ENCODE assay signal across 2 cellular contexts in genomic region chr15:68272797-68273271, GRCh38.
A peak's percentile ranks its signal among the peaks of the same experiment; 100 is the strongest.
TF ChIP-seq lines count a peak whose summit lies in the region.

No MANE protein-coding gene starts in this region.

TF ChIP-seq in HCT116, 20 proteins besides CTCF, POLR2A, EP300 and RAD21:
- TF ChIP-seq, protein P1, sequence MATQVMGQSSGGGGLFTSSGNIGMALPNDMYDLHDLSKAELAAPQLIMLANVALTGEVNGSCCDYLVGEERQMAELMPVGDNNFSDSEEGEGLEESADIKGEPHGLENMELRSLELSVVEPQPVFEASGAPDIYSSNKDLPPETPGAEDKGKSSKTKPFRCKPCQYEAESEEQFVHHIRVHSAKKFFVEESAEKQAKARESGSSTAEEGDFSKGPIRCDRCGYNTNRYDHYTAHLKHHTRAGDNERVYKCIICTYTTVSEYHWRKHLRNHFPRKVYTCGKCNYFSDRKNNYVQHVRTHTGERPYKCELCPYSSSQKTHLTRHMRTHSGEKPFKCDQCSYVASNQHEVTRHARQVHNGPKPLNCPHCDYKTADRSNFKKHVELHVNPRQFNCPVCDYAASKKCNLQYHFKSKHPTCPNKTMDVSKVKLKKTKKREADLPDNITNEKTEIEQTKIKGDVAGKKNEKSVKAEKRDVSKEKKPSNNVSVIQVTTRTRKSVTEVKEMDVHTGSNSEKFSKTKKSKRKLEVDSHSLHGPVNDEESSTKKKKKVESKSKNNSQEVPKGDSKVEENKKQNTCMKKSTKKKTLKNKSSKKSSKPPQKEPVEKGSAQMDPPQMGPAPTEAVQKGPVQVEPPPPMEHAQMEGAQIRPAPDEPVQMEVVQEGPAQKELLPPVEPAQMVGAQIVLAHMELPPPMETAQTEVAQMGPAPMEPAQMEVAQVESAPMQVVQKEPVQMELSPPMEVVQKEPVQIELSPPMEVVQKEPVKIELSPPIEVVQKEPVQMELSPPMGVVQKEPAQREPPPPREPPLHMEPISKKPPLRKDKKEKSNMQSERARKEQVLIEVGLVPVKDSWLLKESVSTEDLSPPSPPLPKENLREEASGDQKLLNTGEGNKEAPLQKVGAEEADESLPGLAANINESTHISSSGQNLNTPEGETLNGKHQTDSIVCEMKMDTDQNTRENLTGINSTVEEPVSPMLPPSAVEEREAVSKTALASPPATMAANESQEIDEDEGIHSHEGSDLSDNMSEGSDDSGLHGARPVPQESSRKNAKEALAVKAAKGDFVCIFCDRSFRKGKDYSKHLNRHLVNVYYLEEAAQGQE (IDR thresholded peaks at IDR 0.05; ENCODE audit: low read depth), result no peak
- peak; percentile 67; the same call in 1 of the 2 replicates for TF ChIP-seq SP1 (IDR thresholded peaks at IDR 0.05; ENCODE audit: low read depth)
- no peak for TF ChIP-seq ZNF274 (IDR thresholded peaks at IDR 0.05; ENCODE audit: low read depth, low read length)
- TF ChIP-seq FOSL1 (IDR thresholded peaks at IDR 0.05; ENCODE audit: low read depth), result peak; percentile 61
- peak; percentile 58; the same call in 1 of the 2 replicates for TF ChIP-seq EGR1 (IDR thresholded peaks at IDR 0.05; ENCODE audit: low read depth)
- TF ChIP-seq, protein P2, sequence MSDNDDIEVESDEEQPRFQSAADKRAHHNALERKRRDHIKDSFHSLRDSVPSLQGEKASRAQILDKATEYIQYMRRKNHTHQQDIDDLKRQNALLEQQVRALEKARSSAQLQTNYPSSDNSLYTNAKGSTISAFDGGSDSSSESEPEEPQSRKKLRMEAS (IDR thresholded peaks at IDR 0.05), result 0 out of 2 replicates have a peak, but pooled peaks have one; percentile 37

TF ChIP-seq in K562, 482 proteins besides CTCF, POLR2A, EP300 and RAD21:
- TF ChIP-seq U2AF1 (optimal IDR thresholded peaks at IDR 0.05; ENCODE audit: low read depth, low read length), result no peak
- TF ChIP-seq, protein P3, sequence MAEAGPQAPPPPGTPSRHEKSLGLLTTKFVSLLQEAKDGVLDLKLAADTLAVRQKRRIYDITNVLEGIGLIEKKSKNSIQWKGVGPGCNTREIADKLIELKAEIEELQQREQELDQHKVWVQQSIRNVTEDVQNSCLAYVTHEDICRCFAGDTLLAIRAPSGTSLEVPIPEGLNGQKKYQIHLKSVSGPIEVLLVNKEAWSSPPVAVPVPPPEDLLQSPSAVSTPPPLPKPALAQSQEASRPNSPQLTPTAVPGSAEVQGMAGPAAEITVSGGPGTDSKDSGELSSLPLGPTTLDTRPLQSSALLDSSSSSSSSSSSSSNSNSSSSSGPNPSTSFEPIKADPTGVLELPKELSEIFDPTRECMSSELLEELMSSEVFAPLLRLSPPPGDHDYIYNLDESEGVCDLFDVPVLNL (CRISPR knock-in tag; IDR thresholded peaks at IDR 0.05; ENCODE audit: low read depth), result no peak
- peak; percentile 59 for TF ChIP-seq FOSL1 (tag; conservative IDR thresholded peaks at IDR 0.05)
- TF ChIP-seq EGR1 (conservative IDR thresholded peaks at IDR 0.05), result 0 out of 2 replicates have a peak, but pooled peaks have one; percentile 12
